ENCODE assay signal across 12 cellular contexts in the genomic region with DNA sequence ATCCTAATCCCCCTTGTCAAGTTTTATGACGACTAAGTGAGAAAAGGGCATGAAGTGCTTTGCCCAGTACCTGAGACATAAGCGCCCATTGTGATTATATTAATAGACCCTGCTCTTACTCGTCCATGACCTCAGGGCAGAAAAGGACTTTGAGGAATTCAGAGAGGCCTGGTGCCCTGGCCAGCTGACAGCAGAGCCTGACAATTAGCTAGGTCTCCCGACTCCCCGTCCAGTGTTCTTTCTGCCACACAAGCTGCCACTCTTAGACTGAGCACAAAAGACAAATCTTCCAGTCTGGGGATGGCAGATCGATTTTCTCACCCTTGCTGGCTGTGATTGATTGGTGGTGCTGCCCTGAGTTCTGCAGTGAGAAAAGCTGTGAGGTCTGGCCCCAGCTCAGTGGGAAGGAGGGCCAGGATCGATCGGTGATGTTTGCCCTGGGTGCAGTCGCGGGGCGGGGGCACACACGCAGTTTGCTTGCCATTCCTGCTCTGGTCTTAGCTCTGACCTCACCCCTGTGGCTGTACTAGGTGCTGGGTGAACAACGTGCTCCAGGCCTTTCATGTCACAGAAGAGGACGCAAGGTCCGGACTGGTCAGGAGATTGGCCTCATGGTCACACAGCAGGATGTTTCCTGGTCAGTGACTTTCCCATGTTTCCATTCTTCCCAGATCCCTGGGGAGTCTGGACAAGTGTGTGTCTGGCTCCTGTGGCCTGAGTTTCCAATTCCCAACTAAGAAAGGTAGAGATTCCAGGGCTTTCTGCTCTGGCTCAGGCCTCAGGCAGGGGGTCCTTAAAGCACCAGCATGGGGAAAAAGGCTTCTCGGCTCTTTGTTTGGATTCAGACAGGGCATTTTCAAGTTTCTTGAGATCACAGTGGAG.
DNase-seq lines count a peak whose midpoint lies in the region; ATAC-seq and TF ChIP-seq lines count a peak whose summit lies in the region.
"Had no signal": no experiment of that assay in that cellular context is flagged by ENCODE, and none has a peak within 500 bp of the region (broad histone marks: within the 10 kb centered on the region; RNA-seq: fewer than 3 reads in every experiment).

No MANE protein-coding gene starts in this region.

- POLR2A ChIA-PET in Panc1 (lab: Charles Lee), result no interaction called here

- ATAC-seq in Panc1 (no peak), heart right ventricle (peak in 7 of 8 donors; percentile 23 to 63 (median 49))
- ATAC-seq: foreskin keratinocyte had no signal

- BruUV-seq in Panc1 (replicated peaks; lab: Mats Ljungman, UMichigan), result no TSS peak

- no peaks in the 10 kb centered on the region for H3K9me3 ChIP-seq in Panc1 (ENCODE audit: control insufficient read depth, insufficient read depth, low read depth, low read length)
- peaks cover 0 to 6% (median 0%) of the 10 kb centered on the region in 11 donors for H3K9me3 ChIP-seq in heart right ventricle
- peaks cover 0 to 4% (median 0%) of the 10 kb centered on the region in 4 donors for H3K9me3 ChIP-seq in stomach
- no peaks in the 10 kb centered on the region for H3K9me3 ChIP-seq in tibial nerve
- H3K9me3 ChIP-seq: BE2C had no signal

- no peak for TF ChIP-seq EP300 in stomach (IDR thresholded peaks at IDR 0.05)
- no peak for TF ChIP-seq EP300 in tibial nerve (IDR thresholded peaks at IDR 0.05)

- in situ Hi-C loops in Panc1 (cut with HindIII; ENCODE audit: low pct_unique_long_range_greater_than_20kb, low sequenced_read_pairs), result no loop called here

- no peaks in the 10 kb centered on the region for H3K27me3 ChIP-seq in Panc1 (ENCODE audit: control insufficient read depth, insufficient read depth, low read length)
- no peaks in the 10 kb centered on the region for H3K27me3 ChIP-seq in heart right ventricle
- no peaks in the 10 kb centered on the region for H3K27me3 ChIP-seq in stomach
- H3K27me3 ChIP-seq in tibial nerve, result no peaks in the 10 kb centered on the region
- H3K27me3 ChIP-seq: BE2C had no signal

- TF ChIP-seq CTCF in Panc1 (IDR thresholded peaks at IDR 0.05) (no peak), heart right ventricle (IDR thresholded peaks at IDR 0.05) (no peak), stomach (IDR thresholded peaks at IDR 0.05) (no peak), tibial nerve (IDR thresholded peaks at IDR 0.05) (no peak)

- TF ChIP-seq POLR2A in stomach (IDR thresholded peaks at IDR 0.05) (no peak), tibial nerve (IDR thresholded peaks at IDR 0.05) (no peak)

- CTCF ChIA-PET in Panc1 (lab: Charles Lee), result interaction anchor here (0.6 kb wide), 1 partner anchor 88 kb away, joined by 3 read pairs; no protein-coding TSS in a partner anchor

- no peak overlapping the region for H3K4me3 ChIP-seq in Panc1 (ENCODE audit: low read depth in 2 of 2, low read length in 2 of 2)
- H3K4me3 ChIP-seq in heart right ventricle, result no peak overlapping the region
- H3K4me3 ChIP-seq in stomach, result no peak overlapping the region
- H3K4me3 ChIP-seq in tibial nerve, result no peak overlapping the region
- H3K4me3 ChIP-seq: PC-9 had no signal

- intact Hi-C loops in Panc1 (cut with micrococcal nuclease; ENCODE audit: unreplicated experiment), result no loop called here
- intact Hi-C loops in heart right ventricle (cut with DNase I), result loop anchor here in 5 of 10 donors (2.0 to 10.0 kb wide), 7 partner anchors 53 to 270 kb away; a partner anchor contains a TSS
- intact Hi-C loops in stomach (cut with DNase I; ENCODE audit: low total_unique reads), result no loop called here

- H3K4me1 ChIP-seq in Panc1 (ENCODE audit: control insufficient read depth, insufficient read depth, low read length) (peaks cover 7% of the 10 kb centered on the region), heart right ventricle (peaks cover 20 to 42% (median 37%) of the 10 kb centered on the region in 9 donors), stomach (peaks cover 24 to 35% (median 30%) of the 10 kb centered on the region in 4 donors), tibial nerve (peaks cover 0 to 33% (median 12%) of the 10 kb centered on the region in 4 donors)
- H3K4me1 ChIP-seq: foreskin keratinocyte had no signal

- 42 to 52% methylated on average over 16 of the region's 16 CpGs for WGBS in heart right ventricle, 2 donors
- WGBS in stomach, 5 donors, result 47 to 66% (median 54%) methylated on average over 15 to 16 of the region's 16 CpGs
- 57 to 62% methylated on average over 16 of the region's 16 CpGs for WGBS in tibial nerve, 2 donors

- DNase-seq in Panc1 (ENCODE audit: low read depth, low spot score) (no peak), heart right ventricle (peak in 1 of 2 donors; percentile 41), myocyte (ENCODE audit: low read depth) (peak; percentile 67), stomach (peak; percentile 35), EL (no peak), T-helper 9 cell (no peak), tibial nerve (ENCODE audit: low spot score in 2 of 2) (no peak), NCI-H345 (lab: John Stamatoyannopoulos, UW) (no peak)
- DNase-seq: BE2C; effector memory CD4-positive, alpha-beta T cell; foreskin keratinocyte; PC-9 had no signal

- H3K27ac ChIP-seq in Panc1 (ENCODE audit: low read length) (peak overlapping the region; percentile 37; the same call in 1 of the 2 replicates), heart right ventricle (peak overlapping the region; percentile 44 to 92 (median 74)), stomach (peak overlapping the region in 4 of 5 donors; percentile 35 to 74 (median 48)), tibial nerve (peak overlapping the region in 2 of 4 donors; percentile 30 to 34)
- H3K27ac ChIP-seq: foreskin keratinocyte, PC-9 had no signal

- no peaks in the 10 kb centered on the region for H3K36me3 ChIP-seq in Panc1 (ENCODE audit: control insufficient read depth, insufficient read depth, low read length)
- H3K36me3 ChIP-seq in heart right ventricle, result no peaks in the 10 kb centered on the region
- no peaks in the 10 kb centered on the region for H3K36me3 ChIP-seq in stomach
- H3K36me3 ChIP-seq in tibial nerve, result no peaks in the 10 kb centered on the region
- H3K36me3 ChIP-seq: BE2C had no signal

Comparison
In these comparisons a context has a peak if more than half of its experiments do, and no peak if none do; other contexts are left out.
1. DNase-seq: peak in myocyte (single experiment) and stomach (single experiment); none in Panc1 (single experiment), EL (single experiment), T-helper 9 cell (single experiment), tibial nerve (0 of 2) and NCI-H345 (single experiment).